29 cellular contexts compared by ENCODE assay signal in the genomic region with DNA sequence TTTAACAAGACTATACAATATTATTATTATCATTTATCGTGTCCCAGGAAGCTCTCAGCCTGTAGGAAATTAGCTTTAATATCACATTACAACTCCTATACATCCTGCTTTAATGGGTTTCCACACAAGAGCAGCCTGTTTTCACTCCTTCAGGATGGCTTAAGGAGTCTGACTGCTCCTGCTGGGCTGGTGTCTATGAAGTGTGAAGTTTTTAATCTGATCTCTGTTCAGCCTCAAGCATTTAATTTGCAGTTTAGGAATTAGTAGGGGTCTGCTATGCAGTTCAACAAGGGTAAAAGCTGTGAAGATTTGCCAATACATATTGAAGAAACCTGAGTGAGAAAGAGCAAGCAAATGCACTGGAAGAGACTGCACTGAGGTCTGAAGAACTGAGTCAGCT.
"Had no signal": no experiment of that assay in that cellular context is flagged by ENCODE, and none has a peak within 500 bp of the region (broad histone marks: within the 10 kb centered on the region; RNA-seq: fewer than 3 reads in every experiment).

No MANE protein-coding gene starts in this region.

- H2AFZ ChIP-seq: parathyroid adenoma had no signal

- H3K27ac Mint-ChIP-seq: naive thymus-derived CD4-positive, alpha-beta T cell; natural killer cell; nephron; progenitor cell of endocrine pancreas; stimulated activated effector memory CD8-positive, alpha-beta T cell treated with anti-CD3 and anti-CD28 coated beads, Interleukin-12 subunit alpha, Interleukin-12 subunit beta, amount 100 ng/mL, for 72 hours; stimulated activated naive B cell treated with anti-CD40 and anti-IgM and Interleukin-4, amounts not matched to agents 10 μg/mL and 1 μg/mL and 100 μg/mL, for 72 hours; stimulated activated naive CD8-positive, alpha-beta T cell treated with anti-CD3 and anti-CD28 coated beads, Interleukin-15, Interleukin-2, amounts not matched to agents 100 ng/mL and 50 ng/mL, for 24 hours; type B pancreatic cell had no signal

- H3K36me3 ChIP-seq: ovary, right lobe of liver, sigmoid colon, suprapubic skin, tibial artery, transverse colon, upper lobe of right lung, uterus had no signal

- ATAC-seq: naive thymus-derived CD4-positive, alpha-beta T cell; natural killer cell; psoas muscle; right cardiac atrium; right lobe of liver; stimulated activated effector memory CD8-positive, alpha-beta T cell treated with anti-CD3 and anti-CD28 coated beads, Interleukin-12 subunit alpha, Interleukin-12 subunit beta, amount 100 ng/mL, for 72 hours; stimulated activated naive B cell treated with anti-CD40 and anti-IgM and Interleukin-4, amounts not matched to agents 10 μg/mL and 1 μg/mL and 100 μg/mL, for 72 hours; upper lobe of right lung had no signal

- H3K4me3 Mint-ChIP-seq: naive thymus-derived CD4-positive, alpha-beta T cell; natural killer cell; nephron; stimulated activated effector memory CD8-positive, alpha-beta T cell treated with anti-CD3 and anti-CD28 coated beads, Interleukin-12 subunit alpha, Interleukin-12 subunit beta, amount 100 ng/mL, for 72 hours; stimulated activated naive B cell treated with anti-CD40 and anti-IgM and Interleukin-4, amounts not matched to agents 10 μg/mL and 1 μg/mL and 100 μg/mL, for 72 hours; stimulated activated naive CD8-positive, alpha-beta T cell treated with anti-CD3 and anti-CD28 coated beads, Interleukin-15, Interleukin-2, amounts not matched to agents 100 ng/mL and 50 ng/mL, for 24 hours; type B pancreatic cell had no signal

- H3K4me1 ChIP-seq: parathyroid adenoma, psoas muscle, right lobe of liver, sigmoid colon, suprapubic skin, testis, tibial artery, transverse colon, upper lobe of right lung, uterus had no signal

- H3K9ac ChIP-seq: parathyroid adenoma had no signal

- H3K27ac ChIP-seq: ovary, parathyroid adenoma, psoas muscle, right lobe of liver, sigmoid colon, suprapubic skin, testis, tibial artery, transverse colon, upper lobe of right lung, uterus had no signal

- H3K79me2 ChIP-seq: parathyroid adenoma had no signal

- H3K36me3 Mint-ChIP-seq: naive thymus-derived CD4-positive, alpha-beta T cell; natural killer cell; stimulated activated effector memory CD8-positive, alpha-beta T cell treated with anti-CD3 and anti-CD28 coated beads, Interleukin-12 subunit alpha, Interleukin-12 subunit beta, amount 100 ng/mL, for 72 hours; stimulated activated naive B cell treated with anti-CD40 and anti-IgM and Interleukin-4, amounts not matched to agents 10 μg/mL and 1 μg/mL and 100 μg/mL, for 72 hours; type B pancreatic cell had no signal

- DNase-seq: naive thymus-derived CD4-positive, alpha-beta T cell; natural killer cell; occipital lobe; ovary; posterior cingulate gyrus; psoas muscle; right cardiac atrium; right lobe of liver; sigmoid colon; small intestine; stimulated activated CD4-positive, alpha-beta T cell treated with anti-CD3 and anti-CD28 coated beads, Interleukin-15, amount 100 ng/mL, for 24 hours; stimulated activated CD4-positive, alpha-beta T cell treated with anti-CD3 and anti-CD28 coated beads, Interleukin-2, amount 100 ng/mL, for 24 hours; stimulated activated CD4-positive, alpha-beta T cell treated with anti-CD3 and anti-CD28 coated beads, Interleukin-2, amount 100 ng/mL, for 48 hours; stimulated activated CD4-positive, alpha-beta T cell treated with anti-CD3 and anti-CD28 coated beads, Interleukin-4, amount 100 ng/mL, for 24 hours; stimulated activated naive B cell treated with anti-CD40 and anti-IgM and Interleukin-4, amounts not matched to agents 10 μg/mL and 1 μg/mL and 100 μg/mL, for 72 hours; stimulated activated naive CD4-positive, alpha-beta T cell treated with Interleukin-2 at 50 U/mL for 16 hours; substantia nigra; testis; tibial artery; transverse colon; upper lobe of right lung; uterus had no signal

- H3K4me3 ChIP-seq: ovary, psoas muscle, right lobe of liver, sigmoid colon, suprapubic skin, testis, tibial artery, transverse colon, upper lobe of right lung, uterus had no signal

- H3K27me3 Mint-ChIP-seq: naive thymus-derived CD4-positive, alpha-beta T cell; progenitor cell of endocrine pancreas; stimulated activated naive B cell treated with anti-CD40 and anti-IgM and Interleukin-4, amounts not matched to agents 10 μg/mL and 1 μg/mL and 100 μg/mL, for 72 hours; stimulated activated naive CD8-positive, alpha-beta T cell treated with anti-CD3 and anti-CD28 coated beads, Interleukin-15, Interleukin-2, amounts not matched to agents 100 ng/mL and 50 ng/mL, for 24 hours had no signal

- H3K27me3 ChIP-seq: ovary, right lobe of liver, sigmoid colon, suprapubic skin, testis, tibial artery, transverse colon, upper lobe of right lung, uterus had no signal

- H3K9me3 Mint-ChIP-seq: nephron had no signal

- H3K9me3 ChIP-seq: ovary, psoas muscle, right lobe of liver, suprapubic skin, testis, tibial artery, transverse colon, upper lobe of right lung, uterus had no signal

- H3K4me1 Mint-ChIP-seq: natural killer cell; nephron; stimulated activated effector memory CD8-positive, alpha-beta T cell treated with anti-CD3 and anti-CD28 coated beads, Interleukin-12 subunit alpha, Interleukin-12 subunit beta, amount 100 ng/mL, for 72 hours; stimulated activated naive B cell treated with anti-CD40 and anti-IgM and Interleukin-4, amounts not matched to agents 10 μg/mL and 1 μg/mL and 100 μg/mL, for 72 hours had no signal
